In the genomic region with DNA sequence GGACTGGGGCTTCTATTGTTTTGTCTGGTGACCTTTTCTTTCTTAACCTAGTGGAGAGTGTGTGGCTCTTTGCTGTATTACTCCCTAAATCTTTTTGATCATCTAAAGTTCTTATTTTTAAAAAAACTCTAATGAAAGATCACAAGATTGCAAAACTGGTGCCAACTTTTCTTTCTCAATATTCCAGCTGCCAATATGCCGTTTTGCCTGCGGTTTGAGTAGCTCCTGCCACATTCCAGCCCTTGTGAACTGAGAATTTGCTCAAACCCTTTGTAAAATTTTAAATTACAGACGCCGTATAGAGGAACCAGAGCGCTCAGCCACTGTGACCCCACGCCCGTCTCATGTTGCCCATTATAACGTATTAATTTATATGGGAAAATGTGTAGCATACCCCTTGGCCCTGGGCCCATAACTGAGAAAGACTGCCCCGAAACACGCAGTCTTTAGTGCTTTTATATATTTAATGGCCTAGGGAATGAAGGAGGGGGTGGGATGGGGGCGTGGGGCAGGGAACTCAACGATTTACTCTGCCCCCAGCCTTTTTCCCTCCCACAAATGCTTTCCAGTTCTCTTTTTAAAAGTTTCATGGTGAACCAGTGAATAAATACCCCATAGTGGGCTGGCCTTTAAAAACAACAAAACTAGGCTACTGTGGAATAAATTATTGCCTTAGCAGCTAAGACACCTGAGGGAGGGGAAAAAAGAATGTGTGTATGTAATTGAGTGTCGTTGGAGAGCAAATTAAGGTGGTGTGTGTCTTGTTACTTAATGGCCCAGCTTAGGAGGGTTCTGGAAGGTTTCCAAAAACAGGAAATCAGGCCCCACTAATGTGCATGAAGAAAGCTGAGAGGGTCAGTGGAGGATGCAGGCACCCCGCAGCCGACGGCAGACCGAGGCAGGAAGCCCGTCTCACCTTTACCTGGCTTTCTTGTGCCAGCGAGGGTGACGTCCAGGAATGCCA, we compare ENCODE assay signal across 17 cellular contexts. TPM values are rescaled to one million over a fixed set of nuclear protein-coding genes. Genes with fewer than 3 reads are reported as not detected.
A peak's percentile ranks its signal among the peaks of the same experiment; 100 is the strongest.
DNase-seq lines count a peak whose midpoint lies in the region; FAIRE-seq and TF ChIP-seq lines count a peak whose summit lies in the region.
"Had no signal": no experiment of that assay in that cellular context is flagged by ENCODE, and none has a peak within 500 bp of the region (broad histone marks: within the 10 kb centered on the region; RNA-seq: fewer than 3 reads in every experiment).

No MANE protein-coding gene starts in this region.

- H3K4me3 Mint-ChIP-seq in mesothelial cell of epicardium, result no peak overlapping the region
- H3K4me3 Mint-ChIP-seq: activated naive CD8-positive, alpha-beta T cell had no signal

- peaks cover 16% of the 10 kb centered on the region for H3K4me1 Mint-ChIP-seq in mesothelial cell of epicardium
- H3K4me1 Mint-ChIP-seq: IgD-negative memory B cell had no signal

- peak overlapping the region; percentile 54 for H3K27ac Mint-ChIP-seq in mesothelial cell of epicardium
- H3K27ac Mint-ChIP-seq: activated naive CD8-positive, alpha-beta T cell; IgD-negative memory B cell had no signal

- H3K9me3 ChIP-seq in SK-N-MC (ENCODE audit: low read depth, low read length), result no peaks in the 10 kb centered on the region
- peaks cover 14% of the 10 kb centered on the region for H3K9me3 ChIP-seq in mesenchymal stem cell (ENCODE audit: control insufficient read depth, low read length)
- no peaks in the 10 kb centered on the region for H3K9me3 ChIP-seq in BE2C

- FAIRE-seq in HTR-8/SVneo (lab: Jason Lieb, UNC), result no peak
- FAIRE-seq: GM19239 had no signal

- H2AFZ ChIP-seq in mesenchymal stem cell (ENCODE audit: low read depth, low read length), result no peak overlapping the region

- H3K14ac ChIP-seq in mesenchymal stem cell (ENCODE audit: low read length in 2 of 2), result no peak overlapping the region

- H3K9ac ChIP-seq in SK-N-MC (ENCODE audit: insufficient read length) (peak overlapping the region; percentile 33), mesenchymal stem cell (ENCODE audit: low read length) (no peak overlapping the region)

- no peak overlapping the region for H3K23ac ChIP-seq in mesenchymal stem cell (ENCODE audit: low read length in 2 of 2)

- DNase-seq in DMS79 (lab: John Stamatoyannopoulos, UW) (peak; percentile 36), NCI-H1436 (lab: John Stamatoyannopoulos, UW) (peak; percentile 65), SK-N-MC (ENCODE audit: low read depth, low spot score) (no peak), mesothelial cell of epicardium (ENCODE audit: low spot score in 2 of 2, unreplicated experiment in 2 of 2) (no peak), DMS53 treated with DMSO at 0.1 percent for 48 hours (lab: John Stamatoyannopoulos, UW; ENCODE audit: unreplicated experiment) (no peak), HTR-8/SVneo (ENCODE audit: insufficient read length, low spot score) (no peak), mesenchymal stem cell (no peak), BE2C (no peak)
- DNase-seq: kidney glomerular epithelial cell; midbrain; NCI-H1694; NCI-H526; stimulated activated CD4-positive, alpha-beta T cell treated with anti-CD3 and anti-CD28 coated beads, Interleukin-4, amount 100 ng/mL, for 1 hour; stimulated activated CD8-positive, alpha-beta memory T cell treated with anti-CD3 and anti-CD28 coated beads, Interleukin-4, amount 100 ng/mL, for 48 hours had no signal

- H3K18ac ChIP-seq in mesenchymal stem cell (ENCODE audit: low read depth in 1 of 2, low read length in 2 of 2), result no peak overlapping the region

- no peak overlapping the region for H4K91ac ChIP-seq in mesenchymal stem cell (ENCODE audit: low read length)

- no peak overlapping the region for H2BK15ac ChIP-seq in mesenchymal stem cell (ENCODE audit: low read depth, poor library complexity, severe bottlenecking)

- 87% methylated on average over 20 of the region's 20 CpGs for WGBS in mesenchymal stem cell

- H2AK5ac ChIP-seq in mesenchymal stem cell (ENCODE audit: low read length, severe bottlenecking), result no peak overlapping the region

- H2BK5ac ChIP-seq in mesenchymal stem cell (ENCODE audit: low read depth, low read length, poor library complexity, severe bottlenecking), result no peak overlapping the region

- H3K27me3 ChIP-seq in mesenchymal stem cell (ENCODE audit: control insufficient read depth in 1 of 2, insufficient read depth in 1 of 2, low read length in 2 of 2) (peaks cover 14 to 43% of the 10 kb centered on the region in 2 experiments), BE2C (no peaks in the 10 kb centered on the region)

- no peaks in the 10 kb centered on the region for H3K79me1 ChIP-seq in mesenchymal stem cell (replicated peaks; ENCODE audit: low read length, poor library complexity, severe bottlenecking)

- H2BK12ac ChIP-seq in mesenchymal stem cell (ENCODE audit: low read length in 2 of 2), result no peak overlapping the region

- H3K4me2 ChIP-seq in mesenchymal stem cell (ENCODE audit: low read length, poor library complexity, severe bottlenecking), result no peak overlapping the region

- peak overlapping the region; percentile 49 for H3K4me3 ChIP-seq in SK-N-MC
- H3K4me3 ChIP-seq in mesenchymal stem cell (ENCODE audit: insufficient read depth in 1 of 2, low read depth in 1 of 2, low read length in 2 of 2), result no peak overlapping the region
- H3K4me3 ChIP-seq in BE2C (ENCODE audit: low read depth, low read length), result no peak overlapping the region

- H3K27ac ChIP-seq in SK-N-MC, result peak overlapping the region; percentile 46; the same call in 1 of the 2 replicates
- no peak overlapping the region for H3K27ac ChIP-seq in mesenchymal stem cell (ENCODE audit: low read length, poor library complexity, severe bottlenecking)

- no peak overlapping the region for H4K8ac ChIP-seq in mesenchymal stem cell (ENCODE audit: low read length)

- H3K36me3 ChIP-seq in SK-N-MC (ENCODE audit: insufficient read depth, low read length) (no peaks in the 10 kb centered on the region), mesenchymal stem cell (ENCODE audit: control insufficient read depth in 1 of 2, insufficient read depth in 2 of 2, low read depth in 1 of 2, low read length in 2 of 2) (no peaks in the 10 kb centered on the region), BE2C (no peaks in the 10 kb centered on the region)

- H3K4ac ChIP-seq in mesenchymal stem cell (ENCODE audit: low read depth in 1 of 2, low read length in 2 of 2), result no peak overlapping the region

- peaks cover 16% of the 10 kb centered on the region for H3K9me3 Mint-ChIP-seq in mesothelial cell of epicardium

- no peaks in the 10 kb centered on the region for H3K27me3 Mint-ChIP-seq in mesothelial cell of epicardium (ENCODE audit: low read depth)

- H3K36me3 Mint-ChIP-seq in mesothelial cell of epicardium, result peaks cover 15% of the 10 kb centered on the region

- no peak for TF ChIP-seq CTCF in mesothelial cell of epicardium (IDR thresholded peaks at IDR 0.05; ENCODE audit: unreplicated experiment)
- TF ChIP-seq CTCF in BE2C (IDR thresholded peaks at IDR 0.05; ENCODE audit: low read depth, low read length), result no peak

- H3K4me1 ChIP-seq in mesenchymal stem cell (ENCODE audit: control insufficient read depth, insufficient read depth, low read depth, low read length) (no peaks in the 10 kb centered on the region), BE2C (no peaks in the 10 kb centered on the region)

- H2BK120ac ChIP-seq in mesenchymal stem cell (ENCODE audit: low read depth, low read length), result no peak overlapping the region

RNA-seq across cellular contexts. Expression of a gene that starts 45.7 kb away (rescaled TPM):
- total RNA-seq in mesothelial cell of epicardium, result 36.9 to 41.0 TPM (median 37.9 TPM) in 3 replicates
- polyA plus RNA-seq in mesenchymal stem cell (2013, experiment 1 of 2), result 1.3 TPM
- 1.1 TPM for polyA plus RNA-seq in mesenchymal stem cell (2013, experiment 2 of 2)
- 11.2 TPM for polyA plus RNA-seq in BE2C (2012; ENCODE audit: insufficient read depth, insufficient read length, low read depth)
- polyA plus RNA-seq: IgD-negative memory B cell had no signal

Comparison
In these comparisons a context has a peak if more than half of its experiments do, and no peak if none do; other contexts are left out.
1. DNase-seq: peak in DMS79 (single experiment) and NCI-H1436 (single experiment); none in SK-N-MC (single experiment), mesothelial cell of epicardium (0 of 2), DMS53 treated with DMSO at 0.1 percent for 48 hours (single experiment), HTR-8/SVneo (single experiment), mesenchymal stem cell (single experiment) and BE2C (single experiment).